ENCODE assay signal across 16 cellular contexts in the genomic region with DNA sequence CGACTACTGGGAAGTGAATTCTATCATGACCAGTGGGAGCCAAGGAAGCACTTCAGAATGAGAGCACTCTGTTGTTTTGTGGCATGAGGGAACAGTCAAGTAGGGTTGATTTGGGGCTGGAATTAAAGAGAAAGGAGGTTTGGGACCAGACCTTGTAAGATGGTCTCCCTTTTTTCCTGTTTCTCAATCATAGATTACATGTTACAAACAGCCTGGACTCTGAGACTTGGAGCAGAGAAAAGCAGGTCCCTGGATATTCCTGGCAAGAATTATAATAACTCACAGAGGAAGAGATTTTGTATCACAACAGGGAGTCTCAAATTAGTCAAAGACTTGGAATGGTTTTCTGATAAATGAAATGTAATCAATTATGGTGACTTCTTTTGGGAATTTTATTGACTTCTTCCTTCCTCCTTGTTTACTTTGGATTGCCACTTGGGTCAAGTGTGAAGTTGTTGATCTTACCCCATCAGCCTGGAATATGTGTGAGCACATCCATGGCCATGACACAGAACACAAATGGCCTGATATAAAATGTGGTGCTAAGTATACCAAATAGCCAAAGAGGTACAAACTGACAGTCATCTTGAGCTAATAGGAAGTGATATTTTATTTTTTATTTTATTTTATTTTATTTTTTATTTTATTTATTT.
DNase-seq lines count a peak whose midpoint lies in the region; ATAC-seq, FAIRE-seq and TF ChIP-seq lines count a peak whose summit lies in the region.
"Had no signal": no experiment of that assay in that cellular context is flagged by ENCODE, and none has a peak within 500 bp of the region (broad histone marks: within the 10 kb centered on the region; RNA-seq: fewer than 3 reads in every experiment).

No MANE protein-coding gene starts in this region.

- no peaks in the 10 kb centered on the region for H3K36me3 ChIP-seq in heart right ventricle
- H3K36me3 ChIP-seq: BLaER1 treated with 17β-estradiol and CSF1 and Interleukin-3, amounts not matched to agents 10 nM and 100 nM had no signal

- H3K27me3 Mint-ChIP-seq in neural crest cell (ENCODE audit: low read depth): no peaks in the 10 kb centered on the region

- no peak for FAIRE-seq in RCC 7860 (lab: Jason Lieb, UNC)
- FAIRE-seq: GM19239 had no signal

- no peaks in the 10 kb centered on the region for H3K9me3 Mint-ChIP-seq in neural crest cell
- H3K9me3 Mint-ChIP-seq: HFFc6 had no signal

- H3K9me3 ChIP-seq in heart right ventricle: no peaks in the 10 kb centered on the region
- H3K9me3 ChIP-seq: BLaER1 treated with 17β-estradiol and CSF1 and Interleukin-3, amounts not matched to agents 10 nM and 100 nM had no signal

- H3K27ac Mint-ChIP-seq in neural crest cell (ENCODE audit: unreplicated experiment): peak overlapping the region; percentile 76
- H3K27ac Mint-ChIP-seq: CD4-positive, CD25-positive, alpha-beta regulatory T cell; HFFc6 had no signal

- no peaks in the 10 kb centered on the region for H3K27me3 ChIP-seq in heart right ventricle
- H3K27me3 ChIP-seq: BLaER1 treated with 17β-estradiol and CSF1 and Interleukin-3, amounts not matched to agents 10 nM and 100 nM had no signal

- peak; percentile 69 for ATAC-seq in Right ventricle myocardium inferior
- peak in 5 of 8 donors; percentile 16 to 61 (median 32) for ATAC-seq in heart right ventricle

- intact Hi-C loops in Right ventricle myocardium inferior (cut with DNase I) (no loop called here), cardiac septum (cut with DNase I) (no loop called here), heart right ventricle (cut with DNase I) (no loop called here), posterior vena cava (cut with DNase I) (no loop called here)

- peaks cover 0 to 20% (median 12%) of the 10 kb centered on the region in 9 donors for H3K4me1 ChIP-seq in heart right ventricle

- peaks cover 31% of the 10 kb centered on the region for H3K4me1 Mint-ChIP-seq in neural crest cell
- H3K4me1 Mint-ChIP-seq: CD4-positive, CD25-positive, alpha-beta regulatory T cell had no signal

- H3K4me3 Mint-ChIP-seq in neural crest cell: no peak overlapping the region
- H3K4me3 Mint-ChIP-seq: CD4-positive, CD25-positive, alpha-beta regulatory T cell; HFFc6 had no signal

- DNase-seq in Right ventricle myocardium inferior (ENCODE audit: missing footprints): no peak
- DNase-seq in cardiac septum (ENCODE audit: low spot score): no peak
- DNase-seq in heart right ventricle: no peak
- no peak for DNase-seq in neural crest cell (ENCODE audit: low read depth, low spot score)
- DNase-seq in substantia nigra (lab: John Stamatoyannopoulos, UW): no peak
- DNase-seq in RCC 7860 (ENCODE audit: low spot score): no peak
- no peak for DNase-seq in posterior vena cava (ENCODE audit: low spot score)
- DNase-seq in iPS-NIHi7 (ENCODE audit: extremely low spot score): no peak
- DNase-seq: CD4-positive, CD25-positive, alpha-beta regulatory T cell; GF-D8; HCEC 1CT had no signal

- WGBS in heart right ventricle, 2 donors: 43 to 58% methylated on average over 1 of the region's 1 CpG

- TF ChIP-seq CTCF in heart right ventricle (IDR thresholded peaks at IDR 0.05) (no peak), neural crest cell (conservative IDR thresholded peaks at IDR 0.05) (no peak)

- no peak overlapping the region for H3K4me3 ChIP-seq in heart right ventricle
- H3K4me3 ChIP-seq: BLaER1 treated with 17β-estradiol and CSF1 and Interleukin-3, amounts not matched to agents 10 nM and 100 nM had no signal

- H3K36me3 Mint-ChIP-seq in neural crest cell (ENCODE audit: low read depth): no peaks in the 10 kb centered on the region
- H3K36me3 Mint-ChIP-seq: CD4-positive, CD25-positive, alpha-beta regulatory T cell had no signal

- H3K27ac ChIP-seq in heart right ventricle (peak overlapping the region in 2 of 10 donors; percentile 2 to 21), substantia nigra (ENCODE audit: low read depth, low read length, poor library complexity, severe bottlenecking) (peak overlapping the region; percentile 82)
- H3K27ac ChIP-seq: 22Rv1; BLaER1 treated with 17β-estradiol and CSF1 and Interleukin-3, amounts not matched to agents 10 nM and 100 nM; HL-60 had no signal
